1 cellular context compared by ENCODE assay signal in the genomic region with DNA sequence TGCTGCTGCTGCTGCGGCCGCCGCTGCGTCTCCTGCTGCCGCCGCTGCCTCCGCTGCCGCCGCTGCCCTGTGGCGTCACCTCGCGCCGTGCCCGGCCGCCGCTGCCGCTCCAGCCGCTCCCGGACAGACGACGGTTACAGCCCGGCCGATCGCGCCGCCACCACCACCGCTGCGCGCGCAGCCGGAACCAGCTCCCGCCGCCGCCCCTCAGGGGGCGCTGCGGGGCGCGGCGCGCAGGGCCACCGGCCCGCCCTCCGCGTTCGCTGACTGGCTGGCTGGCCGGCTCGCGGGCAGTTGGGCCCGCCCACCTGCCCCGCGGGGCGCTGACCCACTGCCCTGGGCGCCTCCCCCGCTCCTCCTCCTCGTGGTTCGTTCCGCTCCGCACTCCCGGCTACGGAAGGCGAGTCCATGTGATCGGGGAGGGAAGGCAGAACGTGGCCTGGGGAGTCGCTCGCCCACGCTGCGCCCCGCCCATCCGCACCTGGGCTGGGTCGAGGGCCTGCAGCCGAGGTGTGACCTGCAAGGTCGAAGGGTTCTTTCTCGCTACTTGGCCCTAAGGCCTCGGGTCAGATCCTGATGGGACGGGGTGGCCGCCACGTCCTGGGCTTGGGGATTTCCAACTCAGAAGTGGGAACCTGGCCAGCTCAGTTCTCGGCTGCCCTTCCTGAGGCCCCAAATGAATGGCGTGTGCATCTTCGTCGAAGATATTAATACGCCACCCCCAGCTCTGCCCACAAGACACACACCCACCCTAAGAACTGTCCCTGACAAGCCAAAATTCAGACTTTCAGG.
A peak's percentile ranks its signal among the peaks of the same experiment; 100 is the strongest.
TF ChIP-seq lines count a peak whose summit lies in the region.

Gene PTP4A2, minus strand, starts transcription at position 185 of the 792 bp plus-strand sequence. CDS start 19,303 bp downstream, outside the sequence.

TF ChIP-seq in K562, 482 proteins besides CTCF, POLR2A, EP300 and RAD21 (continued from another document and continues in another):
- TF ChIP-seq, protein P1, sequence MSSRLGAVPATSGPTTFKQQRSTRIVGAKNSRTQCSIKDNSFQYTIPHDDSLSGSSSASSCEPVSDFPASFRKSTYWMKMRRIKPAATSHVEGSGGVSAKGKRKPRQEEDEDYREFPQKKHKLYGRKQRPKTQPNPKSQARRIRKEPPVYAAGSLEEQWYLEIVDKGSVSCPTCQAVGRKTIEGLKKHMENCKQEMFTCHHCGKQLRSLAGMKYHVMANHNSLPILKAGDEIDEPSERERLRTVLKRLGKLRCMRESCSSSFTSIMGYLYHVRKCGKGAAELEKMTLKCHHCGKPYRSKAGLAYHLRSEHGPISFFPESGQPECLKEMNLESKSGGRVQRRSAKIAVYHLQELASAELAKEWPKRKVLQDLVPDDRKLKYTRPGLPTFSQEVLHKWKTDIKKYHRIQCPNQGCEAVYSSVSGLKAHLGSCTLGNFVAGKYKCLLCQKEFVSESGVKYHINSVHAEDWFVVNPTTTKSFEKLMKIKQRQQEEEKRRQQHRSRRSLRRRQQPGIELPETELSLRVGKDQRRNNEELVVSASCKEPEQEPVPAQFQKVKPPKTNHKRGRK (tag; IDR thresholded peaks at IDR 0.05): no peak
- TF ChIP-seq PCBP1 (IDR thresholded peaks at IDR 0.05; ENCODE audit: low read depth, low read length, poor library complexity, severe bottlenecking): peak; percentile 80
- TF ChIP-seq NR2F6 (CRISPR knock-in tag; IDR thresholded peaks at IDR 0.05): 0 out of 2 replicates have a peak, but pooled peaks have one; percentile 42
- TF ChIP-seq POLR2AphosphoS2 (IDR thresholded peaks at IDR 0.05; ENCODE audit: low read length): no peak
- TF ChIP-seq ETV5 (CRISPR knock-in tag; IDR thresholded peaks at IDR 0.05; ENCODE audit: low read depth): peak; percentile 73
- TF ChIP-seq, protein P2, sequence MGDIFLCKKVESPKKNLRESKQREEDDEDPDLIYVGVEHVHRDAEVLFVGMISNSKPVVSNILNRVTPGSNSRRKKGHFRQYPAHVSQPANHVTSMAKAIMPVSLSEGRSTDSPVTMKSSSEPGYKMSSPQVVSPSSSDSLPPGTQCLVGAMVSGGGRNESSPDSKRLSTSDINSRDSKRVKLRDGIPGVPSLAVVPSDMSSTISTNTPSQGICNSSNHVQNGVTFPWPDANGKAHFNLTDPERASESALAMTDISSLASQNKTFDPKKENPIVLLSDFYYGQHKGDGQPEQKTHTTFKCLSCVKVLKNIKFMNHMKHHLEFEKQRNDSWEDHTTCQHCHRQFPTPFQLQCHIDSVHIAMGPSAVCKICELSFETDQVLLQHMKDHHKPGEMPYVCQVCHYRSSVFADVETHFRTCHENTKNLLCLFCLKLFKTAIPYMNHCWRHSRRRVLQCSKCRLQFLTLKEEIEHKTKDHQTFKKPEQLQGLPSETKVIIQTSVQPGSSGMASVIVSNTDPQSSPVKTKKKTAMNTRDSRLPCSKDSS (IDR thresholded peaks at IDR 0.05; ENCODE audit: low read depth, partially characterized antibody): no peak
- no peak for TF ChIP-seq FOXJ2 (tag; IDR thresholded peaks at IDR 0.05)
- no peak; the same call in 1 of the 2 replicates for TF ChIP-seq MIER1 (IDR thresholded peaks at IDR 0.05; ENCODE audit: low read depth)
- peak; percentile 58; the same call in 1 of the 2 replicates for TF ChIP-seq ZKSCAN1 (IDR thresholded peaks at IDR 0.05; ENCODE audit: low read depth, low read length)
- TF ChIP-seq CC2D1A (IDR thresholded peaks at IDR 0.05): 0 out of 2 replicates have a peak, but pooled peaks have one; percentile 7
- TF ChIP-seq ZNF140 (CRISPR knock-in tag; IDR thresholded peaks at IDR 0.05): no peak
- TF ChIP-seq PHB2 (IDR thresholded peaks at IDR 0.05; ENCODE audit: low read depth): no peak
- no peak for TF ChIP-seq ZNF174 (CRISPR knock-in tag; IDR thresholded peaks at IDR 0.05)
- no peak for TF ChIP-seq ZNF830 (CRISPR knock-in tag; IDR thresholded peaks at IDR 0.05)
- TF ChIP-seq NCOA6 (IDR thresholded peaks at IDR 0.05): no peak; the same call in 1 of the 2 replicates
- no peak for TF ChIP-seq SRSF1 (IDR thresholded peaks at IDR 0.05; ENCODE audit: low read depth, low read length)
- no peak for TF ChIP-seq ZNF184 (CRISPR knock-in tag; IDR thresholded peaks at IDR 0.05)
- TF ChIP-seq PTBP1 (IDR thresholded peaks at IDR 0.05; ENCODE audit: low read depth, low read length): peak; percentile 41; the same call in 1 of the 2 replicates
- TF ChIP-seq, protein P3, sequence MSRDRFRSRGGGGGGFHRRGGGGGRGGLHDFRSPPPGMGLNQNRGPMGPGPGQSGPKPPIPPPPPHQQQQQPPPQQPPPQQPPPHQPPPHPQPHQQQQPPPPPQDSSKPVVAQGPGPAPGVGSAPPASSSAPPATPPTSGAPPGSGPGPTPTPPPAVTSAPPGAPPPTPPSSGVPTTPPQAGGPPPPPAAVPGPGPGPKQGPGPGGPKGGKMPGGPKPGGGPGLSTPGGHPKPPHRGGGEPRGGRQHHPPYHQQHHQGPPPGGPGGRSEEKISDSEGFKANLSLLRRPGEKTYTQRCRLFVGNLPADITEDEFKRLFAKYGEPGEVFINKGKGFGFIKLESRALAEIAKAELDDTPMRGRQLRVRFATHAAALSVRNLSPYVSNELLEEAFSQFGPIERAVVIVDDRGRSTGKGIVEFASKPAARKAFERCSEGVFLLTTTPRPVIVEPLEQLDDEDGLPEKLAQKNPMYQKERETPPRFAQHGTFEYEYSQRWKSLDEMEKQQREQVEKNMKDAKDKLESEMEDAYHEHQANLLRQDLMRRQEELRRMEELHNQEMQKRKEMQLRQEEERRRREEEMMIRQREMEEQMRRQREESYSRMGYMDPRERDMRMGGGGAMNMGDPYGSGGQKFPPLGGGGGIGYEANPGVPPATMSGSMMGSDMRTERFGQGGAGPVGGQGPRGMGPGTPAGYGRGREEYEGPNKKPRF (IDR thresholded peaks at IDR 0.05; ENCODE audit: low read depth, low read length): no peak
- no peak for TF ChIP-seq KDM5B (IDR thresholded peaks at IDR 0.05; ENCODE audit: insufficient replicate concordance, low read depth, low read length)
- peak; percentile 74 for TF ChIP-seq NR2C1 (IDR thresholded peaks at IDR 0.05)
- TF ChIP-seq NR2C1 (tag; IDR thresholded peaks at IDR 0.05): peak; percentile 57; the same call in 1 of the 2 replicates
- TF ChIP-seq KDM1A (IDR thresholded peaks at IDR 0.05): no peak
- TF ChIP-seq SMAD1 (IDR thresholded peaks at IDR 0.05; ENCODE audit: low read depth, low read length, partially characterized antibody): peak; percentile 48
- TF ChIP-seq, protein P4, sequence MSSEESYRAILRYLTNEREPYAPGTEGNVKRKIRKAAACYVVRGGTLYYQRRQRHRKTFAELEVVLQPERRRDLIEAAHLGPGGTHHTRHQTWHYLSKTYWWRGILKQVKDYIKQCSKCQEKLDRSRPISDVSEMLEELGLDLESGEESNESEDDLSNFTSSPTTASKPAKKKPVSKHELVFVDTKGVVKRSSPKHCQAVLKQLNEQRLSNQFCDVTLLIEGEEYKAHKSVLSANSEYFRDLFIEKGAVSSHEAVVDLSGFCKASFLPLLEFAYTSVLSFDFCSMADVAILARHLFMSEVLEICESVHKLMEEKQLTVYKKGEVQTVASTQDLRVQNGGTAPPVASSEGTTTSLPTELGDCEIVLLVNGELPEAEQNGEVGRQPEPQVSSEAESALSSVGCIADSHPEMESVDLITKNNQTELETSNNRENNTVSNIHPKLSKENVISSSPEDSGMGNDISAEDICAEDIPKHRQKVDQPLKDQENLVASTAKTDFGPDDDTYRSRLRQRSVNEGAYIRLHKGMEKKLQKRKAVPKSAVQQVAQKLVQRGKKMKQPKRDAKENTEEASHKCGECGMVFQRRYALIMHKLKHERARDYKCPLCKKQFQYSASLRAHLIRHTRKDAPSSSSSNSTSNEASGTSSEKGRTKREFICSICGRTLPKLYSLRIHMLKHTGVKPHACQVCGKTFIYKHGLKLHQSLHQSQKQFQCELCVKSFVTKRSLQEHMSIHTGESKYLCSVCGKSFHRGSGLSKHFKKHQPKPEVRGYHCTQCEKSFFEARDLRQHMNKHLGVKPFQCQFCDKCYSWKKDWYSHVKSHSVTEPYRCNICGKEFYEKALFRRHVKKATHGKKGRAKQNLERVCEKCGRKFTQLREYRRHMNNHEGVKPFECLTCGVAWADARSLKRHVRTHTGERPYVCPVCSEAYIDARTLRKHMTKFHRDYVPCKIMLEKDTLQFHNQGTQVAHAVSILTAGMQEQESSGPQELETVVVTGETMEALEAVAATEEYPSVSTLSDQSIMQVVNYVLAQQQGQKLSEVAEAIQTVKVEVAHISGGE (CRISPR knock-in tag; IDR thresholded peaks at IDR 0.05): peak in 1 of 3 experiments; percentile 75; a peak in 1 of 6 replicates
- no peak for TF ChIP-seq ZNF124 (CRISPR knock-in tag; IDR thresholded peaks at IDR 0.05)
- TF ChIP-seq ZFP1 (CRISPR knock-in tag; IDR thresholded peaks at IDR 0.05): no peak
- no peak for TF ChIP-seq CREB5 (CRISPR knock-in tag; IDR thresholded peaks at IDR 0.05)
- TF ChIP-seq SREBF1 (IDR thresholded peaks at IDR 0.05; ENCODE audit: borderline replicate concordance, low read depth, low read length): peak; percentile 98
- no peak for TF ChIP-seq PPARD (CRISPR knock-in tag; IDR thresholded peaks at IDR 0.05)
- no peak for TF ChIP-seq PHF21A (IDR thresholded peaks at IDR 0.05; ENCODE audit: borderline replicate concordance, low read depth)
- TF ChIP-seq SMARCA4 (IDR thresholded peaks at IDR 0.05): peak; percentile 32; the same call in 1 of the 2 replicates
- no peak for TF ChIP-seq HMBOX1 (IDR thresholded peaks at IDR 0.05)
- no peak for TF ChIP-seq FOS (IDR thresholded peaks at IDR 0.05; ENCODE audit: extremely low read depth, insufficient read length)
- TF ChIP-seq RBM39 (optimal IDR thresholded peaks at IDR 0.05; ENCODE audit: low read depth, low read length): no peak
- TF ChIP-seq, protein P5, sequence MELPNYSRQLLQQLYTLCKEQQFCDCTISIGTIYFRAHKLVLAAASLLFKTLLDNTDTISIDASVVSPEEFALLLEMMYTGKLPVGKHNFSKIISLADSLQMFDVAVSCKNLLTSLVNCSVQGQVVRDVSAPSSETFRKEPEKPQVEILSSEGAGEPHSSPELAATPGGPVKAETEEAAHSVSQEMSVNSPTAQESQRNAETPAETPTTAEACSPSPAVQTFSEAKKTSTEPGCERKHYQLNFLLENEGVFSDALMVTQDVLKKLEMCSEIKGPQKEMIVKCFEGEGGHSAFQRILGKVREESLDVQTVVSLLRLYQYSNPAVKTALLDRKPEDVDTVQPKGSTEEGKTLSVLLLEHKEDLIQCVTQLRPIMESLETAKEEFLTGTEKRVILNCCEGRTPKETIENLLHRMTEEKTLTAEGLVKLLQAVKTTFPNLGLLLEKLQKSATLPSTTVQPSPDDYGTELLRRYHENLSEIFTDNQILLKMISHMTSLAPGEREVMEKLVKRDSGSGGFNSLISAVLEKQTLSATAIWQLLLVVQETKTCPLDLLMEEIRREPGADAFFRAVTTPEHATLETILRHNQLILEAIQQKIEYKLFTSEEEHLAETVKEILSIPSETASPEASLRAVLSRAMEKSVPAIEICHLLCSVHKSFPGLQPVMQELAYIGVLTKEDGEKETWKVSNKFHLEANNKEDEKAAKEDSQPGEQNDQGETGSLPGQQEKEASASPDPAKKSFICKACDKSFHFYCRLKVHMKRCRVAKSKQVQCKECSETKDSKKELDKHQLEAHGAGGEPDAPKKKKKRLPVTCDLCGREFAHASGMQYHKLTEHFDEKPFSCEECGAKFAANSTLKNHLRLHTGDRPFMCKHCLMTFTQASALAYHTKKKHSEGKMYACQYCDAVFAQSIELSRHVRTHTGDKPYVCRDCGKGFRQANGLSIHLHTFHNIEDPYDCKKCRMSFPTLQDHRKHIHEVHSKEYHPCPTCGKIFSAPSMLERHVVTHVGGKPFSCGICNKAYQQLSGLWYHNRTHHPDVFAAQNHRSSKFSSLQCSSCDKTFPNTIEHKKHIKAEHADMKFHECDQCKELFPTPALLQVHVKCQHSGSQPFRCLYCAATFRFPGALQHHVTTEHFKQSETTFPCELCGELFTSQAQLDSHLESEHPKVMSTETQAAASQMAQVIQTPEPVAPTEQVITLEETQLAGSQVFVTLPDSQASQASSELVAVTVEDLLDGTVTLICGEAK (IDR thresholded peaks at IDR 0.05): peak; percentile 49
- TF ChIP-seq, protein P5 (CRISPR knock-in tag; IDR thresholded peaks at IDR 0.05): no peak
- no peak for TF ChIP-seq ZNF707 (CRISPR knock-in tag; conservative IDR thresholded peaks at IDR 0.05)
- no peak; the same call in 1 of the 2 replicates for TF ChIP-seq SMARCE1 (IDR thresholded peaks at IDR 0.05)
